Comparison of ENCODE assay signal across 1 cellular context in genomic region chr2:31033032-31033431, GRCh38.
TF ChIP-seq lines count a peak whose summit lies in the region.

No MANE protein-coding gene starts in this region.

TF ChIP-seq in GM12878, 131 proteins besides CTCF, POLR2A, EP300 and RAD21:
- no peak for TF ChIP-seq FOXK2 (IDR thresholded peaks at IDR 0.05)
- TF ChIP-seq CHD1 (IDR thresholded peaks at IDR 0.05; ENCODE audit: low read depth, low read length), result no peak
- TF ChIP-seq BHLHE40 (IDR thresholded peaks at IDR 0.05; ENCODE audit: borderline replicate concordance in 1 of 2, low read depth in 2 of 2, low read length in 1 of 2), result no peak
- TF ChIP-seq IKZF1 (conservative IDR thresholded peaks at IDR 0.05), result no peak
- TF ChIP-seq MEF2A (IDR thresholded peaks at IDR 0.05; ENCODE audit: insufficient read depth, low read depth, low read length), result no peak
- TF ChIP-seq CBFB (IDR thresholded peaks at IDR 0.05; ENCODE audit: low read depth), result no peak
- no peak for TF ChIP-seq TCF7 (IDR thresholded peaks at IDR 0.05; ENCODE audit: borderline replicate concordance)
- no peak for TF ChIP-seq PML (IDR thresholded peaks at IDR 0.05; ENCODE audit: low read length)
- TF ChIP-seq NFIC (IDR thresholded peaks at IDR 0.05; ENCODE audit: low read depth, low read length), result no peak
- TF ChIP-seq, protein P1, sequence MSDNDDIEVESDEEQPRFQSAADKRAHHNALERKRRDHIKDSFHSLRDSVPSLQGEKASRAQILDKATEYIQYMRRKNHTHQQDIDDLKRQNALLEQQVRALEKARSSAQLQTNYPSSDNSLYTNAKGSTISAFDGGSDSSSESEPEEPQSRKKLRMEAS (IDR thresholded peaks at IDR 0.05; ENCODE audit: low read depth, low read length), result no peak
- TF ChIP-seq HDAC6 (IDR thresholded peaks at IDR 0.05; ENCODE audit: unreplicated experiment), result no peak
- TF ChIP-seq LARP7 (IDR thresholded peaks at IDR 0.05), result no peak
- TF ChIP-seq GABPA (IDR thresholded peaks at IDR 0.05; ENCODE audit: low read depth), result no peak
- TF ChIP-seq NBN (IDR thresholded peaks at IDR 0.05), result no peak
- no peak for TF ChIP-seq ZNF622 (IDR thresholded peaks at IDR 0.05)
- no peak for TF ChIP-seq STAT1 (conservative IDR thresholded peaks at IDR 0.05)
- TF ChIP-seq HDAC2 (IDR thresholded peaks at IDR 0.05), result no peak
